In the genomic region with DNA sequence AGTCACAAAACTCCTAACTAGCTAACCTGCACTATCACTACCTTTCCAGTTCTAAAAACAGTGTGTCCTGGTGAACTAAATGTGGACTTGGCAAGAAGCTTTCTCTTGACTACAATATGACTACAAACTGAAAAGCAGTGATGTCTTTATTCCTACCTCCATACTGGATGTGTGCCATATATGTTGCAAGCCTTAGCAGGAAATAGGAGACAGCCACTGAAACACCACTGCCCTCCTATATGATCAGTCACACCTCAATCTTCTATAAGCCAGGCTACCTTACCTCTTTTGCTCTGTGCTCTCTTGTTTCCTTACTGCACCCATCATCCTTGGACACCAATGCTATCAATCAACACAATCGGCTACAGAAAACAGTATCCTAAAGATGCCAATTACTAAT, we compare ENCODE assay signal across 20 cellular contexts. TPM values are rescaled to one million over a fixed set of nuclear protein-coding genes. Genes with fewer than 3 reads are reported as not detected.
DNase-seq lines count a peak whose midpoint lies in the region; ATAC-seq, FAIRE-seq and TF ChIP-seq lines count a peak whose summit lies in the region.
"Had no signal": no experiment of that assay in that cellular context is flagged by ENCODE, and none has a peak within 500 bp of the region (broad histone marks: within the 10 kb centered on the region; RNA-seq: fewer than 3 reads in every experiment).

No MANE protein-coding gene starts in this region.

- TF ChIP-seq POLR2A in heart left ventricle (IDR thresholded peaks at IDR 0.05) (no peak), GM12878 (IDR thresholded peaks at IDR 0.05; ENCODE audit: low read depth, low read length) (no peak)

- H3K27me3 ChIP-seq in heart left ventricle (no peaks in the 10 kb centered on the region), right atrium auricular region (no peaks in the 10 kb centered on the region), GM12878 (replicated peaks in 1 of 2; ENCODE audit: control insufficient read depth in 2 of 2, insufficient read depth in 2 of 2, low read length in 1 of 2) (no peaks in the 10 kb centered on the region)
- H3K27me3 ChIP-seq: uterus had no signal

- no peak overlapping the region for H2AFZ ChIP-seq in GM12878 (ENCODE audit: control insufficient read depth, low read depth, low read length)

- H3K9me3 ChIP-seq in heart left ventricle (no peaks in the 10 kb centered on the region), right atrium auricular region (no peaks in the 10 kb centered on the region), GM12878 (replicated peaks; ENCODE audit: control insufficient read depth, insufficient read depth, low read length) (no peaks in the 10 kb centered on the region)
- H3K9me3 ChIP-seq: uterus had no signal

- H3K4me1 ChIP-seq in heart left ventricle (peaks cover 0 to 34% (median 2%) of the 10 kb centered on the region in 12 donors), right atrium auricular region (no peaks in the 10 kb centered on the region), GM12878 (ENCODE audit: control insufficient read depth, insufficient read depth, low read length) (no peaks in the 10 kb centered on the region)
- H3K4me1 ChIP-seq: uterus had no signal

- 89 to 95% (median 91%) methylated on average over 1 of the region's 1 CpG for WGBS in heart left ventricle, 4 donors
- WGBS in GM12878 (ENCODE audit: insufficient coverage, insufficient replicate concordance, low lambda C conversion rate, missing lambda C conversion rate) = 100% methylated on average over 1 of the region's 1 CpG

- SMC1A ChIA-PET in GM12878 (lab: Charles Lee; ENCODE audit: uncharacterized antibody, unreplicated experiment) = interaction anchor here (0.9 to 2.1 kb wide), 5 partner anchors 17 to 32 kb away, joined by 3 to 5 read pairs (median 3); no protein-coding TSS in a partner anchor

- H3K4me2 ChIP-seq in GM12878 (ENCODE audit: control insufficient read depth, insufficient read depth) = no peak overlapping the region

- RAD21 ChIA-PET in GM12878 (lab: Charles Lee; ENCODE audit: unreplicated experiment) = no interaction called here

- TF ChIP-seq RAD21 in GM12878 (IDR thresholded peaks at IDR 0.05; ENCODE audit: insufficient read depth, low read depth, low read length) = no peak

- no peaks in the 10 kb centered on the region; the same call in 1 of the 2 replicates for H3K79me2 ChIP-seq in GM12878 (ENCODE audit: control insufficient read depth, insufficient read depth, low read length)

- BruUV-seq in GM12878 (replicated peaks; lab: Mats Ljungman, UMichigan) = TSS peak; percentile 24

- DNase-seq in heart left ventricle (no peak), right atrium auricular region (ENCODE audit: low spot score) (no peak), GM12878 (ENCODE audit: low read depth, low spot score) (no peak), foreskin fibroblast (peak; percentile 8 to 38), HTR-8/SVneo (ENCODE audit: insufficient read length, low spot score) (no peak), medulla oblongata (ENCODE audit: extremely low spot score) (no peak)
- DNase-seq: ACHN; activated CD4-positive, alpha-beta T cell treated with anti-CD3 and anti-CD28 coated beads for 4 hours; dermis blood vessel endothelial cell; DMS 273 treated with DMSO at 0.1 percent for 48 hours; NCI-H1694 treated with DMSO at 0.1 percent for 48 hours; NCI-H774; SHP77 treated with DMSO at 0.1 percent for 48 hours; substantia nigra; uterus had no signal

- TF ChIP-seq CTCF in heart left ventricle (IDR thresholded peaks at IDR 0.05) = no peak
- no peak for TF ChIP-seq CTCF in right atrium auricular region (IDR thresholded peaks at IDR 0.05)
- TF ChIP-seq CTCF in GM12878 (IDR thresholded peaks at IDR 0.05 in 2 of 3, conservative IDR thresholded peaks at IDR 0.05 in 1 of 3; ENCODE audit: control insufficient read depth in 2 of 3, extremely low read depth in 1 of 3, insufficient read depth in 1 of 3, low read depth in 3 of 3, low read length in 3 of 3) = no peak
- no peak for TF ChIP-seq CTCF in foreskin fibroblast (IDR thresholded peaks at IDR 0.05; ENCODE audit: low read depth, low read length)

- ATAC-seq in heart left ventricle (peak; percentile 5 to 50 (median 37)), GM12878 (no peak), HG03442 (IDR thresholded peaks at IDR 0.05; ENCODE audit: unreplicated experiment) (no peak), HG03045 (IDR thresholded peaks at IDR 0.05; ENCODE audit: unreplicated experiment) (no peak)
- ATAC-seq: left lobe of liver had no signal

- H3K27ac ChIP-seq in heart left ventricle (peak overlapping the region in 4 of 12 donors; percentile 11 to 64 (median 46)), right atrium auricular region (no peak overlapping the region), GM12878 (ENCODE audit: control insufficient read depth, insufficient read depth) (no peak overlapping the region)
- H3K27ac ChIP-seq: uterus had no signal

- H3K9ac ChIP-seq in GM12878 (ENCODE audit: control insufficient read depth, insufficient read depth, low read length) = no peak overlapping the region

- H4K20me1 ChIP-seq in GM12878 (ENCODE audit: control insufficient read depth, insufficient read depth) = no peaks in the 10 kb centered on the region

- H3K4me3 ChIP-seq in heart left ventricle (no peak overlapping the region), right atrium auricular region (no peak overlapping the region), GM12878 (no peak overlapping the region), foreskin fibroblast (ENCODE audit: low read depth in 1 of 2, low read length in 2 of 2) (no peak overlapping the region)
- H3K4me3 ChIP-seq: uterus had no signal

- POLR2A ChIA-PET in GM12878 (lab: Charles Lee) = no interaction called here

- peaks cover 0 to 83% (median 53%) of the 10 kb centered on the region in 9 donors for H3K36me3 ChIP-seq in heart left ventricle
- peaks cover 43% of the 10 kb centered on the region for H3K36me3 ChIP-seq in right atrium auricular region
- peaks cover 4 to 15% of the 10 kb centered on the region in 2 experiments for H3K36me3 ChIP-seq in GM12878 (ENCODE audit: control insufficient read depth in 2 of 2, insufficient read depth in 2 of 2, low read length in 1 of 2)
- H3K36me3 ChIP-seq: uterus had no signal

- in situ Hi-C loops in GM12878 (cut with MboI) = no loop called here

- TF ChIP-seq EP300 in GM12878 (IDR thresholded peaks at IDR 0.05; ENCODE audit: borderline replicate concordance in 1 of 2, control insufficient read depth in 1 of 2, low read depth in 2 of 2, low read length in 2 of 2) = no peak

- CTCF ChIA-PET in GM12878 (lab: Yijun Ruan, JAX) = interaction anchor here (0.9 kb wide), 1 partner anchor 20 kb away, joined by 4 read pairs; no protein-coding TSS in a partner anchor

- FAIRE-seq in GM12878 (lab: Jason Lieb, UNC) (peak; percentile 47), HTR-8/SVneo (lab: Jason Lieb, UNC) (no peak)
- FAIRE-seq: endothelial cell of umbilical vein, H1 had no signal

- intact Hi-C loops in heart left ventricle (cut with DNase I) = no loop called here
- intact Hi-C loops in GM12878 (cut with micrococcal nuclease; ENCODE audit: unreplicated experiment) = no loop called here

TF ChIP-seq in GM12878, 131 proteins besides CTCF, POLR2A, EP300 and RAD21:
- TF ChIP-seq TCF7 (IDR thresholded peaks at IDR 0.05; ENCODE audit: borderline replicate concordance) (no peak), CEBPB (IDR thresholded peaks at IDR 0.05; ENCODE audit: borderline replicate concordance in 1 of 2, low read depth in 2 of 2, low read length in 2 of 2) (no peak), ZNF384 (IDR thresholded peaks at IDR 0.05; ENCODE audit: borderline replicate concordance, low read depth, low read length) (no peak), ZNF274 (IDR thresholded peaks at IDR 0.05; ENCODE audit: insufficient read depth, insufficient read length) (no peak), PML (IDR thresholded peaks at IDR 0.05; ENCODE audit: low read length) (no peak), KAT2A (conservative IDR thresholded peaks at IDR 0.05; ENCODE audit: control insufficient read depth, low read depth, low read length) (no peak), NRF1 (conservative IDR thresholded peaks at IDR 0.05; ENCODE audit: low read depth, low read length) (no peak), SIX5 (IDR thresholded peaks at IDR 0.05; ENCODE audit: low read depth, low read length, severe bottlenecking) (no peak)

RNA-seq across cellular contexts. Expression of a gene that starts 34.1 kb away (rescaled TPM):
- 10 to 100 TPM; 27.3 to 60.5 (median 39.7) TPM for total RNA-seq in heart left ventricle
- 10 to 100 TPM; 14.4 to 26.6 TPM for polyA plus RNA-seq in heart left ventricle
- total RNA-seq in right atrium auricular region = 10 to 100 TPM; 47.7 to 54.9 TPM
- total RNA-seq in GM12878 (2013; cell fraction: nucleolus; rRNA removed) = 226 and 242 TPM in 2 replicates
- total RNA-seq in GM12878 (2014; rRNA removed) = 94.7 and 101 TPM in 2 replicates
- 93.9 and 97.0 TPM in 2 replicates for total RNA-seq in GM12878 (2014; rRNA removed; fragmentation: Illumina TruSeq; extraction: Trizol)
- total RNA-seq in GM12878 (2021) = 56.7 and 58.1 TPM in 2 replicates
- polyA plus RNA-seq in GM12878 (2011; ENCODE audit: low read depth) = 22.6 TPM
- polyA plus RNA-seq in GM12878 (2011; rRNA removed) = 149 and 153 TPM in 2 replicates
- 97.6 and 135 TPM in 2 replicates for polyA plus RNA-seq in GM12878 (2011; cell fraction: cytosol; rRNA removed)
- 176 and 200 TPM in 2 replicates for polyA plus RNA-seq in GM12878 (2011; cell fraction: nucleus; rRNA removed)
- polyA plus RNA-seq in GM12878 (2012) = 34.1 and 34.3 TPM in 2 replicates
- 93.1 and 105 TPM in 2 replicates for polyA plus RNA-seq in GM12878 (2014; fragmentation: Illumina TruSeq; extraction: Trizol)
- polyA plus RNA-seq in GM12878 (2014; fragmentation: Nextera tagmentation; extraction: Ambion mirVana) = 10 to 100 TPM; 16.6 to 34.4 TPM
- polyA plus RNA-seq in GM12878 (2014; rRNA removed) = 89.1 and 100.0 TPM in 2 replicates
- 10 to 100 TPM; 67.1 to 70.4 TPM for polyA plus RNA-seq in GM12878 (2016; fragmentation: Nextera tagmentation; extraction: Ambion mirVana)
- 221 and 298 TPM in 2 replicates for polyA minus RNA-seq in GM12878 (2011; rRNA and poly(A)+ RNA removed)
- 89.9 and 117 TPM in 2 replicates for polyA minus RNA-seq in GM12878 (2011; cell fraction: cytosol; rRNA and poly(A)+ RNA removed)
- polyA minus RNA-seq in GM12878 (2011; cell fraction: nucleus; rRNA and poly(A)+ RNA removed) = 166 and 289 TPM in 2 replicates

Comparison
In these comparisons a context has a peak if more than half of its experiments do, and no peak if none do; other contexts are left out.
1. ATAC-seq: peak in heart left ventricle (4 of 4); none in GM12878 (single experiment), HG03442 (single experiment) and HG03045 (single experiment).
2. DNase-seq: peak in foreskin fibroblast (2 of 2); none in heart left ventricle (0 of 5), right atrium auricular region (single experiment), GM12878 (single experiment), HTR-8/SVneo (single experiment) and medulla oblongata (single experiment).